ENCODE assay signal across 8 cellular contexts in genomic region chr10:90148121-90148855, GRCh38.
DNase-seq lines count a peak whose midpoint lies in the region; TF ChIP-seq lines count a peak whose summit lies in the region.

No MANE protein-coding gene starts in this region.

- no peaks in the 10 kb centered on the region for H3K4me1 Mint-ChIP-seq in HFFc6 (ENCODE audit: low read depth)
- H3K4me1 Mint-ChIP-seq in CD8-positive, alpha-beta memory T cell, result no peaks in the 10 kb centered on the region

- H3K36me3 Mint-ChIP-seq in HFFc6 (ENCODE audit: low read depth), result no peaks in the 10 kb centered on the region
- H3K36me3 Mint-ChIP-seq in CD8-positive, alpha-beta memory T cell, result no peaks in the 10 kb centered on the region

- no peaks in the 10 kb centered on the region for H3K27me3 ChIP-seq in esophagus squamous epithelium
- H3K27me3 ChIP-seq in CD8-positive, alpha-beta memory T cell (ENCODE audit: insufficient read depth, low read length, poor library complexity, severe bottlenecking), result no peaks in the 10 kb centered on the region

- H3K9me3 Mint-ChIP-seq in HFFc6, result peaks cover 10% of the 10 kb centered on the region
- H3K9me3 Mint-ChIP-seq in CD8-positive, alpha-beta memory T cell, result peaks cover 0 to 3% (median 2%) of the 10 kb centered on the region in 5 donors

- H3K27ac Mint-ChIP-seq in HFFc6, result no peak overlapping the region
- no peak overlapping the region for H3K27ac Mint-ChIP-seq in CD8-positive, alpha-beta memory T cell

- CTCF ChIA-PET in CD8-positive, alpha-beta memory T cell (lab: Charles Lee), result no interaction called here

- DNase-seq in HFFc6 (no peak), SK-MEL-5 (ENCODE audit: low read depth, low spot score) (peak; percentile 27), inferior parietal cortex (ENCODE audit: extremely low spot score) (peak; percentile 54), esophagus squamous epithelium (lab: John Stamatoyannopoulos, UW) (no peak), HuH-7.5 (ENCODE audit: low spot score) (no peak), SKM-1 (lab: John Stamatoyannopoulos, UW; ENCODE audit: unreplicated experiment) (no peak)
- no peak for DNase-seq in CD8-positive, alpha-beta memory T cell

- POLR2A ChIA-PET in CD8-positive, alpha-beta memory T cell (lab: Charles Lee), result no interaction called here

- TF ChIP-seq CTCF in C4-2B (conservative IDR thresholded peaks at IDR 0.05) (peak; percentile 78), HFFc6 (IDR thresholded peaks at IDR 0.05) (peak; percentile 63), esophagus squamous epithelium (IDR thresholded peaks at IDR 0.05) (peak in 3 of 6 experiments; percentile 26 to 58 (median 33))

- no peaks in the 10 kb centered on the region for H3K9me3 ChIP-seq in esophagus squamous epithelium
- no peaks in the 10 kb centered on the region for H3K9me3 ChIP-seq in CD8-positive, alpha-beta memory T cell (ENCODE audit: low read length)

- H3K4me3 ChIP-seq in esophagus squamous epithelium, result no peak overlapping the region
- H3K4me3 ChIP-seq in CD8-positive, alpha-beta memory T cell (ENCODE audit: low read length), result no peak overlapping the region

- H3K4me3 Mint-ChIP-seq in HFFc6, result no peak overlapping the region
- no peak overlapping the region for H3K4me3 Mint-ChIP-seq in CD8-positive, alpha-beta memory T cell

- no peaks in the 10 kb centered on the region for H3K27me3 Mint-ChIP-seq in HFFc6 (ENCODE audit: insufficient read depth)
- H3K27me3 Mint-ChIP-seq in CD8-positive, alpha-beta memory T cell, result peaks cover 0 to 2% of the 10 kb centered on the region in 2 donors

- intact Hi-C loops in esophagus squamous epithelium (cut with DNase I), result no loop called here

- H3K4me1 ChIP-seq in esophagus squamous epithelium, result no peaks in the 10 kb centered on the region
- H3K4me1 ChIP-seq in CD8-positive, alpha-beta memory T cell (ENCODE audit: insufficient read depth, low read length), result no peaks in the 10 kb centered on the region

- H3K27ac ChIP-seq in C4-2B (no peak overlapping the region), esophagus squamous epithelium (no peak overlapping the region)
- H3K27ac ChIP-seq in CD8-positive, alpha-beta memory T cell (ENCODE audit: low read depth, low read length), result no peak overlapping the region

- WGBS in esophagus squamous epithelium, 2 donors, result 65 to 68% methylated on average over 6 of the region's 6 CpGs

- TF ChIP-seq POLR2A in esophagus squamous epithelium (IDR thresholded peaks at IDR 0.05), result no peak

- no peaks in the 10 kb centered on the region for H3K36me3 ChIP-seq in esophagus squamous epithelium
- no peaks in the 10 kb centered on the region for H3K36me3 ChIP-seq in CD8-positive, alpha-beta memory T cell (ENCODE audit: insufficient read depth, low read length)

- in situ Hi-C loops in SK-MEL-5 (cut with HindIII; ENCODE audit: low pct_unique_long_range_greater_than_20kb, low sequenced_read_pairs), result no loop called here

Comparison
In these comparisons a context has a peak if more than half of its experiments do, and no peak if none do; other contexts are left out.
1. DNase-seq: peak in SK-MEL-5 (single experiment) and inferior parietal cortex (single experiment); none in HFFc6 (single experiment), esophagus squamous epithelium (single experiment), HuH-7.5 (single experiment), SKM-1 (single experiment) and CD8-positive, alpha-beta memory T cell (0 of 5).